In genomic region chr2:85811173-85811849, GRCh38 we compare ENCODE assay signal across 8 cellular contexts. TPM values are rescaled to one million over a fixed set of nuclear protein-coding genes. Genes with fewer than 3 reads are reported as not detected.
A peak's percentile ranks its signal among the peaks of the same experiment; 100 is the strongest.
DNase-seq lines count a peak whose midpoint lies in the region; ATAC-seq and TF ChIP-seq lines count a peak whose summit lies in the region.

No MANE protein-coding gene starts in this region.

- peak; percentile 42 to 46 for ATAC-seq in left cardiac atrium
- ATAC-seq in GM18873 (IDR thresholded peaks at IDR 0.05; ENCODE audit: low FRiP score, unreplicated experiment): no peak
- ATAC-seq in GM19463 (IDR thresholded peaks at IDR 0.05; ENCODE audit: unreplicated experiment): no peak
- ATAC-seq in GM21723 (IDR thresholded peaks at IDR 0.05; ENCODE audit: unreplicated experiment): no peak

- DNase-seq in GM04504 (ENCODE audit: low read depth) (peak; percentile 28), WERI-Rb-1 (no peak), left cardiac atrium (peak; percentile 75), NCI-H2227 treated with DMSO at 0.1 percent for 48 hours (lab: John Stamatoyannopoulos, UW) (no peak)

- intact Hi-C loops in left cardiac atrium (cut with DNase I): loop anchor here (1.0 to 10.0 kb wide), 4 partner anchors 83 to 174 kb away; no protein-coding TSS in a partner anchor

- H3K27ac ChIP-seq in WERI-Rb-1 (peak overlapping the region; percentile 77), skeletal muscle tissue (ENCODE audit: low read depth, low read length) (no peak overlapping the region)

- peak overlapping the region in 2 of 3 donors; percentile 33 to 54 for H3K9ac ChIP-seq in skeletal muscle tissue (ENCODE audit: low read depth in 1 of 3, low read length in 3 of 3)

- H3K27me3 ChIP-seq in WERI-Rb-1 (ENCODE audit: insufficient read depth, low read depth, severe bottlenecking) (no peaks in the 10 kb centered on the region), skeletal muscle tissue (ENCODE audit: control insufficient read depth in 3 of 3, insufficient read depth in 3 of 3, low read length in 3 of 3) (no peaks in the 10 kb centered on the region)

- no peaks in the 10 kb centered on the region for H3K9me3 ChIP-seq in WERI-Rb-1 (ENCODE audit: severe bottlenecking)
- no peaks in the 10 kb centered on the region for H3K9me3 ChIP-seq in skeletal muscle tissue (ENCODE audit: control insufficient read depth in 3 of 3, low read length in 3 of 3)

- H3K36me3 ChIP-seq in WERI-Rb-1 (no peaks in the 10 kb centered on the region), skeletal muscle tissue (ENCODE audit: control insufficient read depth in 3 of 3, insufficient read depth in 3 of 3, low read length in 3 of 3) (no peaks in the 10 kb centered on the region)

- H3K4me1 ChIP-seq in skeletal muscle tissue (ENCODE audit: control insufficient read depth in 3 of 3, insufficient read depth in 3 of 3, low read length in 3 of 3): peaks cover 20 to 38% (median 30%) of the 10 kb centered on the region in 3 donors

- H3K4me3 ChIP-seq in WERI-Rb-1 (ENCODE audit: low read depth, low read length) (no peak overlapping the region), skeletal muscle tissue (ENCODE audit: low read length in 3 of 3) (peak overlapping the region in 1 of 3 donors; percentile 22)

- TF ChIP-seq CTCF in WERI-Rb-1 (IDR thresholded peaks at IDR 0.05; ENCODE audit: low read depth, low read length): no peak

RNA-seq across cellular contexts. Expression of gene ATOH8, which starts 57.5 kb away (rescaled TPM):
- total RNA-seq in left cardiac atrium (10 to 100 TPM; 23.4 to 29.1 TPM), skeletal muscle tissue (8.4 TPM)

Comparison
In these comparisons a context has a peak if more than half of its experiments do, and no peak if none do; other contexts are left out.
1. DNase-seq: peak in GM04504 (single experiment) and left cardiac atrium (single experiment); none in WERI-Rb-1 (single experiment) and NCI-H2227 treated with DMSO at 0.1 percent for 48 hours (single experiment).
2. ATAC-seq: peak in left cardiac atrium (2 of 2); none in GM18873 (single experiment), GM19463 (single experiment) and GM21723 (single experiment).